In genomic region chr13:27171830-27172494, GRCh38 we compare ENCODE assay signal across 8 cellular contexts. TPM values are rescaled to one million over a fixed set of nuclear protein-coding genes. Genes with fewer than 3 reads are reported as not detected.
DNase-seq lines count a peak whose midpoint lies in the region; ATAC-seq, FAIRE-seq and TF ChIP-seq lines count a peak whose summit lies in the region.

No MANE protein-coding gene starts in this region.

- WGBS in HepG2 (ENCODE audit: low lambda C conversion rate) = 0% methylated on average over 15 of the region's 73 CpGs

- peak overlapping the region; percentile 67; the same call in 1 of the 2 replicates for H3K9ac ChIP-seq in HepG2 (ENCODE audit: insufficient read depth, low read depth, low read length)

- intact Hi-C loops in HepG2 (cut with micrococcal nuclease; ENCODE audit: unreplicated experiment) = loop anchor here (2.0 to 5.0 kb wide), 3 partner anchors 80 to 225 kb away; partner anchors contain the start of gene RPL21

- ATAC-seq in GM19043 (IDR thresholded peaks at IDR 0.05; ENCODE audit: low read depth, unreplicated experiment) (peak; percentile 65), HG03342 (IDR thresholded peaks at IDR 0.05; ENCODE audit: unreplicated experiment) (peak; percentile 70), HepG2 (peak; percentile 94)

- no peak for TF ChIP-seq RAD21 in HepG2 (CRISPR knock-in tag; IDR thresholded peaks at IDR 0.05)

- FAIRE-seq in HepG2 (lab: Jason Lieb, UNC) = no peak

- H2AFZ ChIP-seq in HepG2 (ENCODE audit: low read length) = peak overlapping the region; percentile 62

- peak overlapping the region; percentile 81 for H3K4me2 ChIP-seq in HepG2 (ENCODE audit: low read depth, low read length)

- in situ Hi-C loops in HepG2 (cut with HindIII; ENCODE audit: extremely low pct_ligation_motif_present, low pct_unique_long_range_greater_than_20kb) = loop anchor here (10.0 kb wide), 1 partner anchor 177 kb away; no protein-coding TSS in a partner anchor

- H3K27me3 ChIP-seq in BJ (ENCODE audit: control insufficient read depth, insufficient read depth, low read length) = no peaks in the 10 kb centered on the region
- H3K27me3 ChIP-seq in HepG2 (ENCODE audit: control insufficient read depth in 1 of 2, insufficient read depth in 2 of 2, low read length in 2 of 2) = peaks cover 0 to 3% of the 10 kb centered on the region in 2 experiments; a peak in 1 of 5 replicates

- peaks cover 33% of the 10 kb centered on the region for H3K4me1 ChIP-seq in HepG2 (ENCODE audit: insufficient read depth, low read length)

- H3K36me3 ChIP-seq in BJ (ENCODE audit: control insufficient read depth, insufficient read depth, low read length) = no peaks in the 10 kb centered on the region
- H3K36me3 ChIP-seq in HepG2 (replicated peaks in 1 of 2; ENCODE audit: control insufficient read depth in 1 of 2, insufficient read depth in 2 of 2, low read length in 2 of 2) = no peaks in the 10 kb centered on the region

- POLR2A ChIA-PET in BJ (lab: Charles Lee) = no interaction called here
- POLR2A ChIA-PET in HepG2 (lab: Yijun Ruan, JAX) = no interaction called here

- H3K27ac ChIP-seq in HepG2 (ENCODE audit: extremely low read length, insufficient read depth, low read length) = peak overlapping the region; percentile 35

- TF ChIP-seq EP300 in HepG2 (IDR thresholded peaks at IDR 0.05; ENCODE audit: low read depth in 2 of 2, low read length in 2 of 2) (no peak), HepG2 (CRISPR knock-in tag; IDR thresholded peaks at IDR 0.05; ENCODE audit: borderline replicate concordance) (no peak)

- DNase-seq in BJ (ENCODE audit: low read depth) (peak; percentile 56), NCI-H526 (lab: John Stamatoyannopoulos, UW) (peak; percentile 87 to 99), cortex of kidney (lab: John Stamatoyannopoulos, UW) (peak; percentile 89), HepG2 (ENCODE audit: low spot score) (peak; percentile 62)
- DNase-seq in activated CD4-positive, alpha-beta T cell treated with anti-CD3 and anti-CD28 coated beads, Interleukin-2, amount 50 U/mL, for 1 hour = peak; percentile 91
- peak; percentile 79 to 80 for DNase-seq in stimulated activated CD4-positive, alpha-beta T cell treated with anti-CD3 and anti-CD28 coated beads, Interleukin-2, amount 100 ng/mL, for 48 hours

- no peaks in the 10 kb centered on the region for H3K9me3 ChIP-seq in HepG2 (ENCODE audit: low read length)

- TF ChIP-seq CTCF in BJ (IDR thresholded peaks at IDR 0.05; ENCODE audit: insufficient read depth, low read depth, low read length) (peak; percentile 20; the same call in 1 of the 2 replicates), HepG2 (CRISPR knock-in tag; IDR thresholded peaks at IDR 0.05) (peak; percentile 59)

- H4K20me1 ChIP-seq in HepG2 (ENCODE audit: insufficient read depth, low read length) = peaks cover 5% of the 10 kb centered on the region

- peak overlapping the region; percentile 79 for H3K4me3 ChIP-seq in BJ (ENCODE audit: low read depth, low read length)
- H3K4me3 ChIP-seq in HepG2 (replicated peaks in 1 of 3; ENCODE audit: insufficient read depth in 1 of 3, low read depth in 2 of 3, low read length in 3 of 3) = peak overlapping the region; percentile 83 to 92 (median 87)

- TF ChIP-seq POLR2A in HepG2 (IDR thresholded peaks at IDR 0.05; ENCODE audit: insufficient read depth in 1 of 2, low read depth in 2 of 2, low read length in 2 of 2) = peak in 1 of 2 experiments; percentile 9; a peak in 1 of 4 replicates

- no TSS peak for BruUV-seq in HepG2 (replicated peaks; lab: Mats Ljungman, UMichigan)

- CTCF ChIA-PET in BJ (lab: Yijun Ruan, JAX) = interaction anchor here (0.9 to 1.0 kb wide), 2 partner anchors 12 to 186 kb away, joined by 3 to 4 read pairs; no protein-coding TSS in a partner anchor
- CTCF ChIA-PET in HepG2 (lab: Yijun Ruan, JAX; ENCODE audit: low intra/inter-chr PET ratio, low total read pairs) = no interaction called here

- H3K79me2 ChIP-seq in HepG2 (ENCODE audit: insufficient read depth, low read length) = peaks cover 35% of the 10 kb centered on the region

TF ChIP-seq in HepG2, 621 proteins besides CTCF, POLR2A, EP300 and RAD21 (continues in another document):
- TF ChIP-seq ZNF556 (CRISPR knock-in tag; IDR thresholded peaks at IDR 0.05; ENCODE audit: borderline replicate concordance) (peak; percentile 80; the same call in 1 of the 2 replicates), MAFK (conservative IDR thresholded peaks at IDR 0.05 in 1 of 2, IDR thresholded peaks at IDR 0.05 in 1 of 2; ENCODE audit: low read length in 2 of 2) (no peak), TGIF2 (CRISPR knock-in tag; IDR thresholded peaks at IDR 0.05) (no peak), MYPOP (CRISPR knock-in tag; IDR thresholded peaks at IDR 0.05) (peak; percentile 36; the same call in 1 of the 2 replicates), KDM2A (CRISPR knock-in tag; IDR thresholded peaks at IDR 0.05; ENCODE audit: borderline replicate concordance, low read depth) (peak; percentile 68; the same call in 1 of the 2 replicates), MBD4 (IDR thresholded peaks at IDR 0.05; ENCODE audit: borderline replicate concordance, low read length) (no peak), ARNTL (CRISPR knock-in tag; IDR thresholded peaks at IDR 0.05) (0 out of 2 replicates have a peak, but pooled peaks have one; percentile 37), HMG20B (CRISPR knock-in tag; conservative IDR thresholded peaks at IDR 0.05) (no peak), AHR (CRISPR knock-in tag; IDR thresholded peaks at IDR 0.05) (0 out of 2 replicates have a peak, but pooled peaks have one; percentile 45), ZNF367 (CRISPR knock-in tag; IDR thresholded peaks at IDR 0.05; ENCODE audit: borderline replicate concordance) (no peak), RELA (CRISPR knock-in tag; IDR thresholded peaks at IDR 0.05) (0 out of 2 replicates have a peak, but pooled peaks have one; percentile 38), ZNF607 (CRISPR knock-in tag; IDR thresholded peaks at IDR 0.05; ENCODE audit: borderline replicate concordance) (peak; percentile 38; the same call in 1 of the 2 replicates), THAP11 (CRISPR knock-in tag; IDR thresholded peaks at IDR 0.05) (peak; percentile 32; the same call in 1 of the 2 replicates), FOXK1 (CRISPR knock-in tag; IDR thresholded peaks at IDR 0.05; ENCODE audit: borderline replicate concordance, low read depth) (no peak), ZGPAT (CRISPR knock-in tag; IDR thresholded peaks at IDR 0.05) (peak; percentile 43; the same call in 1 of the 2 replicates)

RNA-seq across cellular contexts. Expression of gene USP12, which starts 0.4 kb away (rescaled TPM):
- polyA plus RNA-seq in BJ (2011; rRNA removed) = 4.4 and 11.3 TPM in 2 replicates
- polyA minus RNA-seq in BJ (2011; rRNA and poly(A)+ RNA removed) = 4.3 and 4.4 TPM in 2 replicates
- total RNA-seq in HepG2 (2016; rRNA removed; fragmentation: Illumina TruSeq; extraction: Trizol) = 19.5 and 30.3 TPM in 2 replicates
- total RNA-seq in HepG2 (2016; cell fraction: cytosol; rRNA removed; fragmentation: Illumina TruSeq; extraction: Trizol; ENCODE audit: low read depth) = 32.9 and 33.8 TPM in 2 replicates
- 19.4 and 26.7 TPM in 2 replicates for total RNA-seq in HepG2 (2016; cell fraction: insoluble cytoplasmic fraction; rRNA removed; fragmentation: Illumina TruSeq; extraction: Trizol)
- total RNA-seq in HepG2 (2016; cell fraction: membrane; rRNA removed; fragmentation: Illumina TruSeq; extraction: Trizol) = 34.7 and 39.3 TPM in 2 replicates
- 16.5 and 17.7 TPM in 2 replicates for total RNA-seq in HepG2 (2016; cell fraction: nucleus; rRNA removed; fragmentation: Illumina TruSeq; extraction: Trizol)
- 9.4 and 9.8 TPM in 2 replicates for polyA plus RNA-seq in HepG2 (2011; rRNA removed)
- 3.9 and 6.2 TPM in 2 replicates for polyA plus RNA-seq in HepG2 (2011; cell fraction: cytosol; rRNA removed)
- polyA plus RNA-seq in HepG2 (2011; cell fraction: nucleus; rRNA removed) = 2.7 and 3.4 TPM in 2 replicates
- 16.6 and 18.8 TPM in 2 replicates for polyA plus RNA-seq in HepG2 (2012)
- polyA plus RNA-seq in HepG2 (2016; cell fraction: cytosol; fragmentation: Illumina TruSeq; extraction: Trizol; ENCODE audit: low read depth) = 36.8 and 44.5 TPM in 2 replicates
- 28.8 and 29.4 TPM in 2 replicates for polyA plus RNA-seq in HepG2 (2016; cell fraction: insoluble cytoplasmic fraction; fragmentation: Illumina TruSeq; extraction: Trizol; ENCODE audit: low read depth)
- polyA plus RNA-seq in HepG2 (2016; cell fraction: membrane; fragmentation: Illumina TruSeq; extraction: Trizol; ENCODE audit: low read depth) = 31.5 and 33.7 TPM in 2 replicates
- 15.9 and 16.9 TPM in 2 replicates for polyA plus RNA-seq in HepG2 (2016; cell fraction: nucleus; fragmentation: Illumina TruSeq; extraction: Trizol; ENCODE audit: insufficient read depth, low read depth)
- 4.2 and 6.1 TPM in 2 replicates for polyA minus RNA-seq in HepG2 (2011; rRNA and poly(A)+ RNA removed; ENCODE audit: low replicate concordance)
- 9.5 and 11.3 TPM in 2 replicates for polyA minus RNA-seq in HepG2 (2011; cell fraction: cytosol; rRNA and poly(A)+ RNA removed)
- 23.9 and 27.2 TPM in 2 replicates for polyA minus RNA-seq in HepG2 (2011; cell fraction: nucleus; rRNA and poly(A)+ RNA removed)

Comparison
In these comparisons a context has a peak if more than half of its experiments do, and no peak if none do; other contexts are left out.
1. Peak in every context shown above with its lines: DNase-seq, ATAC-seq, H3K4me3 ChIP-seq and H3K27ac ChIP-seq.